Comparison of ENCODE assay signal across 9 cellular contexts in the genomic region with DNA sequence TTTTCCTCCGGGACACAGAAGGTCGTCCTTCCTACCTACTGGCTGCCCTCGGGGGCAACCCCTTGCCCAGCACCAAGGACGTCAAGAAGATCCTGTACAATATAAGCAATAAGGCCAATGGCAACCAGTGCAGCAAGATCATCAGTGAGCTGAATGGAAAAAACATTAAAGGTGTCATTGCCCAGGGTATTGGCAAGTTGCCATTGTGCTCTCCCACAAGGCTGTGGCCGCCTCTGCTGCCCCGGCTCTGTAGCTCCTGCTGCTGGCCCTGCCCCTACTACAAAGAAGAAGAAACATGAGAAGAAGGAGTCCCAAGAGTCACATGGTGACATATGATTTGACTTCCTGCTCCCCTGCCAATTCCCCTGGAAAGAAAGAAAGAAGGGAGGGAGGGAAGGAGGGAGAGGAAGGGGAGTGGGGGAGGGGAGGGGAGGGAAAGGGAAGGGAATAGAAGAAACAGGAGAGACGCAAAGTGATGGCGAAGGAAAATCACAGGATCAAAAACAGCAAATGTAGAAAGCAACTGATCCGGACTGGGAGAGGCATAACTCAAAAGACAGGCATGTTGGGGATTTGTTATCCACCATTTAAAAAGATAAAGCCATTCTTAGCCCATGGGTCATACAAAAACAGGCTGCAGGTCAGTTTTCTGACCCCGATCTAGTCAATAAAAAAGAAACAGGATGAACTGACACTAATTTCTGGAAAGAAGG.
DNase-seq lines count a peak whose midpoint lies in the region; ATAC-seq, FAIRE-seq and TF ChIP-seq lines count a peak whose summit lies in the region.
"Had no signal": no experiment of that assay in that cellular context is flagged by ENCODE, and none has a peak within 500 bp of the region (broad histone marks: within the 10 kb centered on the region; RNA-seq: fewer than 3 reads in every experiment).

No MANE protein-coding gene starts in this region.

- RAD21 ChIA-PET in GM12878 (lab: Charles Lee; ENCODE audit: unreplicated experiment) = interaction anchor here (2.9 to 3.4 kb wide), 2 partner anchors 63 to 90 kb away, joined by 14 to 19 read pairs; partner anchors contain the start of gene RESF1

- peak overlapping the region; percentile 65 for H2AFZ ChIP-seq in GM12878 (ENCODE audit: control insufficient read depth, low read depth, low read length)

- H3K9ac ChIP-seq in GM12878 (ENCODE audit: control insufficient read depth, insufficient read depth, low read length) (peak overlapping the region; percentile 50; the same call in 1 of the 2 replicates), mucosa of rectum (ENCODE audit: low read depth in 1 of 2, low read length in 2 of 2) (no peak overlapping the region)

- no peaks in the 10 kb centered on the region for H3K79me2 ChIP-seq in GM12878 (ENCODE audit: control insufficient read depth, insufficient read depth, low read length)

- TF ChIP-seq POLR2A in GM12878 (IDR thresholded peaks at IDR 0.05; ENCODE audit: low read depth, low read length) = no peak
- no peak for TF ChIP-seq POLR2A in ovary (IDR thresholded peaks at IDR 0.05)

- peaks cover 54% of the 10 kb centered on the region for H3K36me3 Mint-ChIP-seq in activated naive CD4-positive, alpha-beta T cell treated with anti-CD3 and anti-CD28 coated beads for 36 hours (ENCODE audit: low read depth)

- H3K4me1 ChIP-seq in GM12878 (ENCODE audit: control insufficient read depth, insufficient read depth, low read length) (peaks cover 21% of the 10 kb centered on the region), mucosa of rectum (ENCODE audit: control insufficient read depth in 2 of 2, insufficient read depth in 2 of 2, low read length in 2 of 2) (no peaks in the 10 kb centered on the region), ovary (ENCODE audit: insufficient read depth) (peaks cover 8% of the 10 kb centered on the region)

- peaks cover 36% of the 10 kb centered on the region for H3K9me3 ChIP-seq in GM12878 (replicated peaks; ENCODE audit: control insufficient read depth, insufficient read depth, low read length)
- H3K9me3 ChIP-seq in mucosa of rectum (ENCODE audit: control insufficient read depth in 2 of 2, low read length in 2 of 2) = no peaks in the 10 kb centered on the region
- H3K9me3 ChIP-seq in ovary = no peaks in the 10 kb centered on the region
- H3K9me3 ChIP-seq: pancreas had no signal

- BruUV-seq in GM12878 (replicated peaks; lab: Mats Ljungman, UMichigan) = no TSS peak

- H4K20me1 ChIP-seq in GM12878 (ENCODE audit: control insufficient read depth, insufficient read depth) = no peaks in the 10 kb centered on the region

- POLR2A ChIA-PET in GM12878 (lab: Charles Lee) = no interaction called here

- H3K9me3 Mint-ChIP-seq in activated naive CD4-positive, alpha-beta T cell treated with anti-CD3 and anti-CD28 coated beads for 36 hours = peaks cover 51% of the 10 kb centered on the region

- H3K27ac ChIP-seq in GM12878 (ENCODE audit: control insufficient read depth, insufficient read depth) (peak overlapping the region; percentile 98), mucosa of rectum (ENCODE audit: low read depth in 2 of 2, low read length in 2 of 2) (peak overlapping the region; percentile 65 to 70), ovary (no peak overlapping the region)

- in situ Hi-C loops in GM12878 (cut with MboI) = no loop called here

- H3K27ac Mint-ChIP-seq in activated naive CD4-positive, alpha-beta T cell treated with anti-CD3 and anti-CD28 coated beads for 36 hours = peak overlapping the region; percentile 99

- no peak overlapping the region for H3K4me3 ChIP-seq in GM12878
- H3K4me3 ChIP-seq in mucosa of rectum (ENCODE audit: low read length in 2 of 2) = peak overlapping the region in 1 of 2 donors; percentile 37
- H3K4me3 ChIP-seq in ovary = no peak overlapping the region
- H3K4me3 ChIP-seq: pancreas had no signal

- 45% methylated on average over 10 of the region's 10 CpGs for WGBS in GM12878 (ENCODE audit: insufficient coverage, insufficient replicate concordance, low lambda C conversion rate, missing lambda C conversion rate)
- 74 to 76% (median 76%) methylated on average over 10 of the region's 10 CpGs for WGBS in ovary, 3 donors

- CTCF ChIA-PET in activated naive CD4-positive, alpha-beta T cell treated with anti-CD3 and anti-CD28 coated beads for 36 hours (lab: Charles Lee) = interaction anchor here (0.9 kb wide), 1 partner anchor 11 kb away, joined by 4 read pairs; no protein-coding TSS in a partner anchor
- CTCF ChIA-PET in GM12878 (lab: Yijun Ruan, JAX) = interaction anchor here (2.4 kb wide), 1 partner anchor 148 kb away, joined by 7 read pairs; no protein-coding TSS in a partner anchor

- H3K4me3 Mint-ChIP-seq in activated naive CD4-positive, alpha-beta T cell treated with anti-CD3 and anti-CD28 coated beads for 36 hours = peak overlapping the region; percentile 4

- no peaks in the 10 kb centered on the region for H3K27me3 Mint-ChIP-seq in activated naive CD4-positive, alpha-beta T cell treated with anti-CD3 and anti-CD28 coated beads for 36 hours (ENCODE audit: low read depth)

- no peak for DNase-seq in activated naive CD4-positive, alpha-beta T cell treated with anti-CD3 and anti-CD28 coated beads for 36 hours
- no peak for DNase-seq in activated naive CD4-positive, alpha-beta T cell treated with anti-CD3 and anti-CD28 coated beads, Interleukin-2, amount 50 U/mL, for 16 hours
- DNase-seq in NCI-H345 (lab: John Stamatoyannopoulos, UW) (peak; percentile 49), GM12878 (ENCODE audit: low read depth, low spot score) (no peak), ovary (no peak), HuH-7.5 (ENCODE audit: low spot score) (no peak)

- TF ChIP-seq EP300 in GM12878 (IDR thresholded peaks at IDR 0.05; ENCODE audit: borderline replicate concordance in 1 of 2, control insufficient read depth in 1 of 2, low read depth in 2 of 2, low read length in 2 of 2) = no peak
- no peak for TF ChIP-seq EP300 in ovary (IDR thresholded peaks at IDR 0.05)

- SMC1A ChIA-PET in GM12878 (lab: Charles Lee; ENCODE audit: uncharacterized antibody, unreplicated experiment) = interaction anchor here (2.0 to 4.4 kb wide), 2 partner anchors 87 to 215 kb away, joined by 8 to 25 read pairs; no protein-coding TSS in a partner anchor

- H3K36me3 ChIP-seq in GM12878 (ENCODE audit: control insufficient read depth in 2 of 2, insufficient read depth in 2 of 2, low read length in 1 of 2) (no peaks in the 10 kb centered on the region), mucosa of rectum (ENCODE audit: control insufficient read depth in 2 of 2, insufficient read depth in 2 of 2, low read length in 2 of 2) (no peaks in the 10 kb centered on the region), ovary (no peaks in the 10 kb centered on the region)
- H3K36me3 ChIP-seq: pancreas had no signal

- peak overlapping the region; percentile 77 for H3K4me2 ChIP-seq in GM12878 (ENCODE audit: control insufficient read depth, insufficient read depth)

- FAIRE-seq in GM12878 (lab: Jason Lieb, UNC) = no peak
- FAIRE-seq: pancreas had no signal

- TF ChIP-seq CTCF in GM12878 (IDR thresholded peaks at IDR 0.05 in 2 of 3, conservative IDR thresholded peaks at IDR 0.05 in 1 of 3; ENCODE audit: control insufficient read depth in 2 of 3, extremely low read depth in 1 of 3, insufficient read depth in 1 of 3, low read depth in 3 of 3, low read length in 3 of 3) (no peak), ovary (IDR thresholded peaks at IDR 0.05) (no peak)

- no peak for TF ChIP-seq RAD21 in GM12878 (IDR thresholded peaks at IDR 0.05; ENCODE audit: insufficient read depth, low read depth, low read length)

- ATAC-seq in GM12878 (no peak; the same call in 1 of the 3 replicates), GM18511 (IDR thresholded peaks at IDR 0.05; ENCODE audit: unreplicated experiment) (no peak)

- peaks cover 53% of the 10 kb centered on the region for H3K4me1 Mint-ChIP-seq in activated naive CD4-positive, alpha-beta T cell treated with anti-CD3 and anti-CD28 coated beads for 36 hours (ENCODE audit: low read depth)

- intact Hi-C loops in activated naive CD4-positive, alpha-beta T cell treated with anti-CD3 and anti-CD28 coated beads for 36 hours (cut with micrococcal nuclease) = loop anchor here (2.0 to 10.0 kb wide), 3 partner anchors 215 to 577 kb away; no protein-coding TSS in a partner anchor
- intact Hi-C loops in GM12878 (cut with micrococcal nuclease; ENCODE audit: unreplicated experiment) = loop anchor here (2.0 to 10.0 kb wide), 4 partner anchors 87 to 216 kb away; partner anchors contain the start of gene AMN1
- intact Hi-C loops in ovary (cut with DNase I) = no loop called here

- no peaks in the 10 kb centered on the region for H3K27me3 ChIP-seq in GM12878 (replicated peaks in 1 of 2; ENCODE audit: control insufficient read depth in 2 of 2, insufficient read depth in 2 of 2, low read length in 1 of 2)
- no peaks in the 10 kb centered on the region for H3K27me3 ChIP-seq in mucosa of rectum (ENCODE audit: control insufficient read depth in 2 of 2, insufficient read depth in 2 of 2, low read length in 2 of 2)
- H3K27me3 ChIP-seq in ovary = no peaks in the 10 kb centered on the region
- H3K27me3 ChIP-seq: pancreas had no signal

TF ChIP-seq in GM12878, 131 proteins besides CTCF, POLR2A, EP300 and RAD21:
- TF ChIP-seq ZBED1 (IDR thresholded peaks at IDR 0.05; ENCODE audit: borderline replicate concordance) (no peak), IKZF2 (IDR thresholded peaks at IDR 0.05) (0 out of 4 replicates have a peak, but pooled peaks of 1 of the 2 experiments have one; percentile 26)

Comparison
In these comparisons a context has a peak if more than half of its experiments do, and no peak if none do; other contexts are left out.
1. H3K27ac ChIP-seq: peak in GM12878 (single experiment) and mucosa of rectum (2 of 2); none in ovary (0 of 2).
2. intact Hi-C loops: an anchor here in activated naive CD4-positive, alpha-beta T cell treated with anti-CD3 and anti-CD28 coated beads for 36 hours (2.0 to 10.0 kb wide) and GM12878 (2.0 to 10.0 kb wide); none called in ovary.